ENCODE assay signal across 16 cellular contexts in genomic region chr4:102454278-102454677, GRCh38.
"Had no signal": no experiment of that assay in that cellular context is flagged by ENCODE, and none has a peak within 500 bp of the region (broad histone marks: within the 10 kb centered on the region; RNA-seq: fewer than 3 reads in every experiment).

No MANE protein-coding gene starts in this region.

- H3K27me3 ChIP-seq: cardiac muscle cell, dorsolateral prefrontal cortex, right atrium auricular region, transverse colon, vagina had no signal

- H3K36me3 ChIP-seq: cardiac muscle cell, prostate gland, right atrium auricular region, transverse colon, vagina had no signal

- H3K27ac ChIP-seq: cardiac muscle cell, prostate gland, right atrium auricular region, vagina had no signal

- H3K4me3 ChIP-seq: cardiac muscle cell, dorsolateral prefrontal cortex, prostate gland, right atrium auricular region, transverse colon, vagina had no signal

- H3K9me3 ChIP-seq: prostate gland, right atrium auricular region, transverse colon, vagina had no signal

- DNase-seq: activated CD4-positive, alpha-beta T cell treated with anti-CD3 and anti-CD28 coated beads, Interleukin-2, amount 50 U/mL, for 4 hours; activated gamma-delta T cell treated with Interleukin-2 at 50 U/mL for 16 hours; activated T-cell treated with anti-CD3 and anti-CD28 coated beads for 4 hours; dorsolateral prefrontal cortex; foreskin fibroblast; mesendoderm; naive thymus-derived CD4-positive, alpha-beta T cell; stimulated activated CD4-positive, alpha-beta T cell treated with anti-CD3 and anti-CD28 coated beads, Interleukin-12 subunit alpha, Interleukin-12 subunit beta, amount 100 ng/mL, for 4 hours; stimulated activated CD4-positive, alpha-beta T cell treated with anti-CD3 and anti-CD28 coated beads, Interleukin-1b, Interleukin-23, amount 100 ng/mL, for 48 hours; stimulated activated naive CD8-positive, alpha-beta T cell treated with anti-CD3 and anti-CD28 coated beads, Interleukin-15, Interleukin-2, amounts not matched to agents 100 U/mL and 50 U/mL, for 24 hours; substantia nigra; transverse colon had no signal

- H3K4me1 ChIP-seq: prostate gland, right atrium auricular region, vagina had no signal
